Comparison of ENCODE assay signal across 14 cellular contexts in genomic region chr5:169149317-169149716, GRCh38.
DNase-seq lines count a peak whose midpoint lies in the region; ATAC-seq and TF ChIP-seq lines count a peak whose summit lies in the region.
"Had no signal": no experiment of that assay in that cellular context is flagged by ENCODE, and none has a peak within 500 bp of the region (broad histone marks: within the 10 kb centered on the region; RNA-seq: fewer than 3 reads in every experiment).

No MANE protein-coding gene starts in this region.

- H3K27me3 ChIP-seq in BJ (ENCODE audit: control insufficient read depth, insufficient read depth, low read length) (no peaks in the 10 kb centered on the region), WERI-Rb-1 (ENCODE audit: insufficient read depth, low read depth, severe bottlenecking) (peaks cover 73% of the 10 kb centered on the region)
- H3K27me3 ChIP-seq: esophagus squamous epithelium had no signal

- no peak overlapping the region for H3K4me3 ChIP-seq in BJ (ENCODE audit: low read depth, low read length)
- no peak overlapping the region for H3K4me3 ChIP-seq in WERI-Rb-1 (ENCODE audit: low read depth, low read length)
- H3K4me3 ChIP-seq: esophagus squamous epithelium had no signal

- H3K9me3 Mint-ChIP-seq in HFFc6: peaks cover 4% of the 10 kb centered on the region; the same call in 1 of the 2 replicates
- no peaks in the 10 kb centered on the region for H3K9me3 Mint-ChIP-seq in WTC11
- H3K9me3 Mint-ChIP-seq: activated naive CD4-positive, alpha-beta T cell treated with anti-CD3 and anti-CD28 coated beads, Interleukin-2, amount 50 U/mL, for 72 hours; CD4-positive, alpha-beta T cell had no signal

- POLR2A ChIA-PET in BJ (lab: Charles Lee) (no interaction called here), WTC11 (lab: Charles Lee) (no interaction called here)

- TF ChIP-seq CTCF in BJ (IDR thresholded peaks at IDR 0.05; ENCODE audit: insufficient read depth, low read depth, low read length) (peak; percentile 22; the same call in 1 of the 2 replicates), HFFc6 (IDR thresholded peaks at IDR 0.05) (peak; percentile 41; the same call in 1 of the 2 replicates), WTC11 (IDR thresholded peaks at IDR 0.05) (peak; percentile 24; the same call in 1 of the 2 replicates), WERI-Rb-1 (IDR thresholded peaks at IDR 0.05; ENCODE audit: low read depth, low read length) (no peak)

- no peaks in the 10 kb centered on the region for H3K9me3 ChIP-seq in WERI-Rb-1 (ENCODE audit: severe bottlenecking)
- H3K9me3 ChIP-seq: esophagus squamous epithelium had no signal

- H3K36me3 Mint-ChIP-seq in HFFc6 (ENCODE audit: low read depth) (no peaks in the 10 kb centered on the region), WTC11 (no peaks in the 10 kb centered on the region)
- H3K36me3 Mint-ChIP-seq: activated naive CD4-positive, alpha-beta T cell treated with anti-CD3 and anti-CD28 coated beads, Interleukin-2, amount 50 U/mL, for 72 hours had no signal

- no peak overlapping the region for H3K27ac Mint-ChIP-seq in HFFc6
- no peak overlapping the region for H3K27ac Mint-ChIP-seq in WTC11
- H3K27ac Mint-ChIP-seq: activated naive CD4-positive, alpha-beta T cell treated with anti-CD3 and anti-CD28 coated beads, Interleukin-2, amount 50 U/mL, for 72 hours; CD4-positive, alpha-beta T cell had no signal

- H3K27me3 Mint-ChIP-seq in HFFc6 (ENCODE audit: insufficient read depth) (peaks cover 3% of the 10 kb centered on the region; the same call in 1 of the 2 replicates), WTC11 (ENCODE audit: low read depth) (no peaks in the 10 kb centered on the region)

- no peak overlapping the region for H3K27ac ChIP-seq in WERI-Rb-1
- H3K27ac ChIP-seq: esophagus squamous epithelium had no signal

- ATAC-seq in WTC11 (peak; percentile 79), HG03108 (IDR thresholded peaks at IDR 0.05; ENCODE audit: unreplicated experiment) (no peak), HG02884 (IDR thresholded peaks at IDR 0.05; ENCODE audit: unreplicated experiment) (no peak), HG02970 (IDR thresholded peaks at IDR 0.05; ENCODE audit: low FRiP score, unreplicated experiment) (no peak)
- ATAC-seq: activated naive CD4-positive, alpha-beta T cell treated with anti-CD3 and anti-CD28 coated beads, Interleukin-2, amount 50 U/mL, for 72 hours; right cardiac atrium had no signal

- H3K4me3 Mint-ChIP-seq in HFFc6 (no peak overlapping the region), WTC11 (no peak overlapping the region)
- H3K4me3 Mint-ChIP-seq: CD4-positive, alpha-beta T cell had no signal

- no peaks in the 10 kb centered on the region for H3K36me3 ChIP-seq in BJ (ENCODE audit: control insufficient read depth, insufficient read depth, low read length)
- no peaks in the 10 kb centered on the region for H3K36me3 ChIP-seq in WERI-Rb-1
- H3K36me3 ChIP-seq: esophagus squamous epithelium had no signal

- no peak for DNase-seq in BJ (ENCODE audit: low read depth)
- DNase-seq in HFFc6: no peak
- no peak for DNase-seq in WTC11 (ENCODE audit: low spot score)
- DNase-seq in medulla oblongata (ENCODE audit: extremely low spot score): peak; percentile 6
- no peak for DNase-seq in WERI-Rb-1
- DNase-seq: CD4-positive, alpha-beta T cell; esophagus squamous epithelium; Karpas-422; NCI-H2227 treated with DMSO at 0.1 percent for 48 hours; right cardiac atrium had no signal

- H3K4me1 Mint-ChIP-seq in HFFc6 (ENCODE audit: low read depth) (peaks cover 11% of the 10 kb centered on the region; the same call in 1 of the 2 replicates), WTC11 (peaks cover 45% of the 10 kb centered on the region)

- CTCF ChIA-PET in BJ (lab: Yijun Ruan, JAX) (interaction anchor here (0.8 to 1.7 kb wide), 2 partner anchors 11 to 15 kb away, joined by 3 to 4 read pairs; no protein-coding TSS in a partner anchor), WTC11 (lab: Charles Lee) (interaction anchor here (0.6 to 1.8 kb wide), 8 partner anchors 11 to 202 kb away, joined by 3 to 8 read pairs (median 3); no protein-coding TSS in a partner anchor)

TF ChIP-seq in WTC11, 78 proteins besides CTCF, POLR2A, EP300 and RAD21:
- TF ChIP-seq RELA (CRISPR knock-in tag; IDR thresholded peaks at IDR 0.05; ENCODE audit: borderline replicate concordance): no peak
- no peak for TF ChIP-seq ZNF532 (CRISPR knock-in tag; IDR thresholded peaks at IDR 0.05; ENCODE audit: borderline replicate concordance)
- no peak for TF ChIP-seq RORB (CRISPR knock-in tag; IDR thresholded peaks at IDR 0.05)
- TF ChIP-seq FOXP1 (CRISPR knock-in tag; IDR thresholded peaks at IDR 0.05; ENCODE audit: borderline replicate concordance): no peak
- TF ChIP-seq ZNF263 (CRISPR knock-in tag; IDR thresholded peaks at IDR 0.05; ENCODE audit: low read depth): no peak
- TF ChIP-seq ZNF512 (CRISPR knock-in tag; IDR thresholded peaks at IDR 0.05; ENCODE audit: borderline replicate concordance): no peak
- no peak for TF ChIP-seq PRRX2 (CRISPR knock-in tag; IDR thresholded peaks at IDR 0.05)
- no peak for TF ChIP-seq TEAD4 (CRISPR knock-in tag; IDR thresholded peaks at IDR 0.05)
- no peak for TF ChIP-seq NFE2L1 (CRISPR knock-in tag; IDR thresholded peaks at IDR 0.05)
- TF ChIP-seq OVOL2 (CRISPR knock-in tag; IDR thresholded peaks at IDR 0.05; ENCODE audit: borderline replicate concordance): no peak
- TF ChIP-seq NFYB (CRISPR knock-in tag; conservative IDR thresholded peaks at IDR 0.05; ENCODE audit: low read depth): no peak
- no peak for TF ChIP-seq FOXK1 (CRISPR knock-in tag; IDR thresholded peaks at IDR 0.05)
